Comparison of ENCODE assay signal across 9 cellular contexts in the genomic region with DNA sequence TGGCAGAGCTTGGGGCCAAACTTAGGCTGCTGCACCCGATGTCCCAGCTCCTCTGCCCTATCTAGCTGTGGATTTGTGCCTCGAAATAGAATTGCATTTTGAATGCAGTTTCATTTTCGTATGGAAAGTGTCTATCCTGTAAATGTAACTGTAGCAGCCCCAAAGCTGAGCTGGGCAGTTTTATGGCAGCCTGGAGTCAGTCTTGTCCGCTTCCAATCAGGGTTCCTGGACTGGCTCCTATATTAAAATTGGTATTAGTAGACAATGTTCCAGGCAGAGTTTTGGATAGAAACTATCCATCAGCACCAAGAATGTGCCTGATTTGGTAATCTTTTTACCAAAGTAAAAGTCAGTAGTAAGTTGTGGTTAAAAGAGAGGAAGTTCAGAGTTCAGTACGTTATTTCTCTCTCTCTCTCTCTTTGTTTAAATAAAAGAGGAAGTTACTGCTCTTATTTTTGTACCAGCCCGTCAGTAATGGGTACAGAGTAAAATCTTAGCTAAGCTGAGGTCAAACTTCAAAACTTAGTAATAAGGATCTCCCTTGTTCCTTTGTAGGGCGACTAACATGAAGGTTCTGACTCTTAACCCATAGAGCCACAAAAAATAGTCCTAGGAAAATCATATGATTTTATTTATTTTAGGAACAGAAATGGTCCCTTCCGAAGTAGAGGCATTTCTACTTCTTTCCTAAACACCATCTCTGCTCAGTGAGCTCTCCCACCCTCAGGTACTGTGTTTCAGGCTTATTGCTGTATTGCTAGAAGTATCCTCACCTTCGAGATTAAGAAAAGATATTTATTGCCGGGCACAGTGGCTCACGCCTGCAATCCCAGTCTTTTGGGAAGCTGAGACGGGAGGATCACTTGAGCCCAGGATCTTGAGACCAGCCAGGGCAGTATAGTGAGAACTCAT. TPM values are rescaled to one million over a fixed set of nuclear protein-coding genes. Genes with fewer than 3 reads are reported as not detected.
DNase-seq lines count a peak whose midpoint lies in the region; ATAC-seq, FAIRE-seq and TF ChIP-seq lines count a peak whose summit lies in the region.
"Had no signal": no experiment of that assay in that cellular context is flagged by ENCODE, and none has a peak within 500 bp of the region (broad histone marks: within the 10 kb centered on the region; RNA-seq: fewer than 3 reads in every experiment).

No MANE protein-coding gene starts in this region.

- H3K36me3 ChIP-seq in duodenal mucosa (ENCODE audit: control insufficient read depth in 1 of 2, insufficient read depth in 2 of 2, low read length in 2 of 2): no peaks in the 10 kb centered on the region

- H3K27ac ChIP-seq in duodenal mucosa (ENCODE audit: low read depth, low read length): no peak overlapping the region

- DNase-seq in GM12892 (ENCODE audit: insufficient read length) (no peak), KG1 (lab: John Stamatoyannopoulos, UW) (peak; percentile 86), NCI-H82 treated with DMSO at 0.1 percent for 48 hours (lab: John Stamatoyannopoulos, UW; ENCODE audit: unreplicated experiment) (no peak), hypothalamus (lab: John Stamatoyannopoulos, UW) (no peak), urothelium cell line (ENCODE audit: low spot score) (no peak), activated gamma-delta T cell (lab: John Stamatoyannopoulos, UW) (no peak)

- peak; percentile 87 for FAIRE-seq in GM12892 (lab: Jason Lieb, UNC)
- FAIRE-seq in urothelium cell line (lab: Jason Lieb, UNC): no peak
- FAIRE-seq: endothelial cell of umbilical vein had no signal

- H3K9ac ChIP-seq in duodenal mucosa (ENCODE audit: low read depth in 1 of 2, low read length in 2 of 2): peak overlapping the region in 1 of 2 donors; percentile 15

- peaks cover 13 to 19% of the 10 kb centered on the region in 2 donors for H3K4me1 ChIP-seq in duodenal mucosa (ENCODE audit: control insufficient read depth in 1 of 2, insufficient read depth in 2 of 2, low read length in 2 of 2)

- H3K27me3 ChIP-seq in duodenal mucosa (ENCODE audit: control insufficient read depth in 1 of 2, insufficient read depth in 2 of 2, low read length in 2 of 2): no peaks in the 10 kb centered on the region

- peak overlapping the region; percentile 61 to 66 for H3K4me3 ChIP-seq in duodenal mucosa (ENCODE audit: low read depth in 1 of 2, low read length in 2 of 2)

- no peak for TF ChIP-seq POLR2A in GM12892 (IDR thresholded peaks at IDR 0.05; ENCODE audit: low read depth, low read length)

- peak; percentile 65 for ATAC-seq in GM21526 (IDR thresholded peaks at IDR 0.05; ENCODE audit: low FRiP score, unreplicated experiment)

- H3K9me3 ChIP-seq in duodenal mucosa (ENCODE audit: control insufficient read depth in 1 of 2, low read length in 2 of 2): no peaks in the 10 kb centered on the region

RNA-seq across cellular contexts. Expression of a gene that starts 28.0 kb away (rescaled TPM):
- 107 TPM for polyA plus RNA-seq in GM12892 (2012; ENCODE audit: missing spikeins)
